Comparison of ENCODE assay signal across 1 cellular context in genomic region chr10:95693331-95693667, GRCh38.
TF ChIP-seq lines count a peak whose summit lies in the region.

No MANE protein-coding gene starts in this region.

TF ChIP-seq in SK-N-SH treated with all-trans-retinoic acid at 6 μM for 48 hours, 23 proteins besides CTCF, POLR2A, EP300 and RAD21 (continued from another document):
- TF ChIP-seq ARNTL (CRISPR knock-in tag; IDR thresholded peaks at IDR 0.05; ENCODE audit: borderline replicate concordance, low read depth) = no peak
- no peak for TF ChIP-seq ZNF70 (CRISPR knock-in tag; IDR thresholded peaks at IDR 0.05)
- TF ChIP-seq TCF4 (CRISPR knock-in tag; IDR thresholded peaks at IDR 0.05; ENCODE audit: borderline replicate concordance) = no peak
- no peak for TF ChIP-seq TOX (CRISPR knock-in tag; IDR thresholded peaks at IDR 0.05; ENCODE audit: borderline replicate concordance)
- no peak for TF ChIP-seq RARB (CRISPR knock-in tag; IDR thresholded peaks at IDR 0.05)
- TF ChIP-seq ZC3H10 (CRISPR knock-in tag; IDR thresholded peaks at IDR 0.05) = no peak
